8 cellular contexts compared by ENCODE assay signal in genomic region chr5:10563940-10564837, GRCh38. TPM values are rescaled to one million over a fixed set of nuclear protein-coding genes. Genes with fewer than 3 reads are reported as not detected.
DNase-seq lines count a peak whose midpoint lies in the region; ATAC-seq and TF ChIP-seq lines count a peak whose summit lies in the region.

Gene ANKRD33B, plus strand, starts transcription at chr5:10564070. Its CDS starts 398 bp downstream, at chr5:10564468.

- peak within 1 kb of the TSS; percentile 97 for H3K4me3 ChIP-seq in GM12875 (ENCODE audit: low read depth, low read length)
- peak within 1 kb of the TSS; percentile 72 to 76 for H3K4me3 ChIP-seq in ascending aorta
- peak within 1 kb of the TSS; percentile 59 for H3K4me3 ChIP-seq in iPS-18c (ENCODE audit: insufficient read depth, low read depth, low read length)

- ATAC-seq in HG02571 (IDR thresholded peaks at IDR 0.05; ENCODE audit: unreplicated experiment), result peak; percentile 48

- TF ChIP-seq CTCF in GM12875 (IDR thresholded peaks at IDR 0.05; ENCODE audit: borderline replicate concordance, insufficient read depth, low read depth, low read length), result no peak
- no peak for TF ChIP-seq CTCF in ascending aorta (IDR thresholded peaks at IDR 0.05)

- intact Hi-C loops in ascending aorta (cut with DNase I), result loop anchor here (2.0 kb wide), 1 partner anchor 63 kb away; no protein-coding TSS in a partner anchor

- H3K27ac ChIP-seq in ascending aorta, result peak within 1 kb of the TSS; percentile 50 to 80

- H3K27me3 ChIP-seq in ascending aorta, result no peaks in the 10 kb centered on the region

- H3K36me3 ChIP-seq in ascending aorta, result no peaks in the 10 kb centered on the region

- DNase-seq in NCI-H1048 (lab: John Stamatoyannopoulos, UW), result peak; percentile 35
- DNase-seq in T-helper 2 cell, result peak; percentile 59 to 84 (median 65)
- peak in 1 of 2 donors; percentile 79 for DNase-seq in ascending aorta (ENCODE audit: low spot score in 2 of 2)
- peak; percentile 60 to 76 for DNase-seq in stimulated activated CD4-positive, alpha-beta T cell treated with anti-CD3 and anti-CD28 coated beads, Interleukin-15, amount 100 ng/mL, for 1 hour (ENCODE audit: low read depth in 1 of 2, low spot score in 1 of 2)
- no peak for DNase-seq in OCI-M2 (lab: John Stamatoyannopoulos, UW; ENCODE audit: unreplicated experiment)

- peaks cover 0 to 21% of the 10 kb centered on the region in 2 donors for H3K4me1 ChIP-seq in ascending aorta

- H3K9me3 ChIP-seq in ascending aorta (no peaks in the 10 kb centered on the region), iPS-18c (ENCODE audit: control insufficient read depth, insufficient read depth, low read length) (peaks cover 4% of the 10 kb centered on the region)

RNA-seq across cellular contexts. Expression of gene ANKRD33B, which starts in this region (rescaled TPM):
- 7.2 TPM for total RNA-seq in ascending aorta
